ENCODE assay signal across 7 cellular contexts in the genomic region with DNA sequence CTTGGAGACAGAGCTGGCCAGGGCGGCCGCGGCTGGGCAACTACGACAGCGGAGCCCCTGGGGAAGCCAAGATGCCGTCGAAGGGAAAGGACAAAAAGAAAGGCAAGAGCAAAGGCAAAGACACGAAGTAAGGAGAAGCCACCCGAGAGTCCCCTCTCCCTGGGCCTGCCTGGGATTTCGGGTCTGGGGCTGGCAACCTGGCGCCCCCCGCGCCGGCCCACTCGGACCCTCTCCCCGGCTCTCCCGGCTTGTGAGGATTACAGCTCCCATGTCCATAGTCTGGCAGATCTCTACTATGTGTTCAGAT. TPM values are rescaled to one million over a fixed set of nuclear protein-coding genes. Genes with fewer than 3 reads are reported as not detected.
DNase-seq lines count a peak whose midpoint lies in the region; ATAC-seq and TF ChIP-seq lines count a peak whose summit lies in the region.

No MANE protein-coding gene starts in this region.

- intact Hi-C loops in activated B cell treated with CpG ODN at 0.5 μM for 24 hours (cut with micrococcal nuclease) (loop anchor here (1.0 to 5.0 kb wide), 4 partner anchors 65 to 307 kb away; partner anchors contain the start of genes ALDH6A1, COQ6, FAM161B and LIN52), stomach (cut with DNase I; ENCODE audit: low total_unique reads) (no loop called here)

- WGBS in stomach, 5 donors = 0 to 2% (median 1%) methylated on average over 14 to 17 of the region's 17 CpGs

- no peaks in the 10 kb centered on the region for H3K36me3 ChIP-seq in stomach

- H3K4me3 ChIP-seq in iPS-11a (ENCODE audit: low read depth, low read length) = peak overlapping the region; percentile 95
- peak overlapping the region; percentile 64 to 76 (median 72) for H3K4me3 ChIP-seq in stomach

- peak overlapping the region; percentile 92 to 99 (median 97) for H3K27ac ChIP-seq in stomach

- CTCF ChIA-PET in activated B cell treated with CpG ODN at 0.5 μM for 24 hours (lab: Charles Lee) = no interaction called here

- no peaks in the 10 kb centered on the region for H3K9me3 ChIP-seq in stomach

- DNase-seq in activated B cell treated with CpG ODN at 0.5 μM for 24 hours (no peak), stomach (no peak), OCI-M2 (lab: John Stamatoyannopoulos, UW; ENCODE audit: unreplicated experiment) (no peak), KBM-7 (no peak), GM10266 (ENCODE audit: extremely low spot score) (no peak)

- peak; percentile 25 for ATAC-seq in HG02938 (IDR thresholded peaks at IDR 0.05; ENCODE audit: unreplicated experiment)
- ATAC-seq in activated B cell treated with CpG ODN at 0.5 μM for 24 hours (ENCODE audit: low read depth) = no peak

- no peaks in the 10 kb centered on the region for H3K27me3 Mint-ChIP-seq in activated B cell treated with CpG ODN at 0.5 μM for 24 hours

- peak overlapping the region; percentile 83 for H3K27ac Mint-ChIP-seq in activated B cell treated with CpG ODN at 0.5 μM for 24 hours

- peak overlapping the region; percentile 95 for H3K4me3 Mint-ChIP-seq in activated B cell treated with CpG ODN at 0.5 μM for 24 hours

- TF ChIP-seq EP300 in stomach (IDR thresholded peaks at IDR 0.05) = no peak

- POLR2A ChIA-PET in activated B cell treated with CpG ODN at 0.5 μM for 24 hours (lab: Charles Lee) = interaction anchor here (1.2 to 1.8 kb wide), 2 partner anchors 16 to 133 kb away, joined by 3 read pairs; partner anchors contain the start of gene ZNF410

- TF ChIP-seq CTCF in activated B cell treated with CpG ODN at 0.5 μM for 24 hours (IDR thresholded peaks at IDR 0.05) (no peak), stomach (IDR thresholded peaks at IDR 0.05) (no peak), GM10266 (IDR thresholded peaks at IDR 0.05; ENCODE audit: control insufficient read depth, insufficient read depth, low read depth, missing control alignments) (no peak)

- peaks cover 6 to 23% (median 19%) of the 10 kb centered on the region in 4 donors for H3K4me1 ChIP-seq in stomach

- peaks cover 14% of the 10 kb centered on the region for H3K4me1 Mint-ChIP-seq in activated B cell treated with CpG ODN at 0.5 μM for 24 hours

- in situ Hi-C loops in KBM-7 (cut with MboI; ENCODE audit: low pct_unique_long_range_greater_than_20kb, low sequenced_read_pairs) = no loop called here

- peaks cover 2% of the 10 kb centered on the region for H3K36me3 Mint-ChIP-seq in activated B cell treated with CpG ODN at 0.5 μM for 24 hours (ENCODE audit: low read depth)

- TF ChIP-seq POLR2A in stomach (IDR thresholded peaks at IDR 0.05) = no peak

- H3K9me3 Mint-ChIP-seq in activated B cell treated with CpG ODN at 0.5 μM for 24 hours = no peaks in the 10 kb centered on the region

- no peaks in the 10 kb centered on the region for H3K27me3 ChIP-seq in stomach

RNA-seq across cellular contexts. Expression of gene BBOF1, which starts 0.2 kb away (rescaled TPM):
- total RNA-seq in activated B cell treated with CpG ODN at 0.5 μM for 24 hours (1.6 and 2.2 TPM in 2 replicates), stomach (10 to 100 TPM in 1 of 5 donors, 1 to 10 TPM in 2, not detected in 2; 1.8 to 13.0 (median 2.0) TPM)
- polyA plus RNA-seq in stomach = 1 to 10 TPM; 3.9 to 6.4 (median 4.1) TPM

RNA-seq across cellular contexts. Expression of gene ENTPD5, which starts 0.3 kb away (rescaled TPM):
- total RNA-seq in activated B cell treated with CpG ODN at 0.5 μM for 24 hours (9.3 and 10.4 TPM in 2 replicates), stomach (10 to 100 TPM in 4 of 5 donors, 1 to 10 TPM in 1; 9.1 to 58.3 (median 48.1) TPM)
- 1 to 10 TPM; 4.3 to 5.5 (median 5.0) TPM for polyA plus RNA-seq in stomach
